In the genomic region with DNA sequence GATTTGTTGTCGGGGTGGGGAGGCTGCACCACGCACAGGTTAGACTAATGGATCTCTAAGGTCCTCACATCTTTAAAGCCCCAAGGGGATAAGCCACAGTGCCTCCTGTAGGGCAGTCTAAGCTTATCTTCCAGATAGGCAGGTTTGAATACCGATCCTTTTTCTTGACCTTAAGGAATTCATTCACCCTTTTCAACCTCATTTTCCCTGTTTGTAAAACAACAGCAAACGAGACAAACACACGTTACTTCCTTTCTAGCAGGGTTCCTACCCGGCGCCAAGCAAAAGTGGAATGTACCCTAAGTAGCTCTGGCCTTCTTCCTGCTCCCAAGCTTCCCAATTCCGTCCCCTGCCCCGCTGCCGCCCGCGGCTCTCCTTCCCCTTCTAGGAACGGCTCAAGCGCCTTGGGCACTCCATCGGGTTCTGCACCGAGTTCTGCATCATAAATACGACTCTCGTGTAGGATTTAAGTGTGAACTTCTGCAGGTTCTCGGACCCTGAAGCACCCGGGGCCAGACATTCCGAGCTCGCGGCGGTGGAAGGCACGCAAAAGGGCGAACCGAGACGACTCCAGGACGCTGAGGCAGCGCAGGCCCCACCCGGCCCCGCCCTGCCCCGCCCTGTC, we compare ENCODE assay signal across 8 cellular contexts. TPM values are rescaled to one million over a fixed set of nuclear protein-coding genes. Genes with fewer than 3 reads are reported as not detected.
DNase-seq lines count a peak whose midpoint lies in the region; ATAC-seq and TF ChIP-seq lines count a peak whose summit lies in the region.

No MANE protein-coding gene starts in this region.

- TF ChIP-seq POLR2A in prostate gland (IDR thresholded peaks at IDR 0.05), result no peak

- H3K36me3 ChIP-seq in prostate gland, result peaks cover 0 to 1% of the 10 kb centered on the region in 2 donors

- intact Hi-C loops in left cardiac atrium (cut with DNase I), result no loop called here
- intact Hi-C loops in prostate gland (cut with DNase I), result no loop called here

- H3K9me3 ChIP-seq in prostate gland, result no peaks in the 10 kb centered on the region

- H3K9me3 Mint-ChIP-seq in activated naive CD4-positive, alpha-beta T cell treated with anti-CD3 and anti-CD28 coated beads, Interleukin-2, amount 50 U/mL, for 24 hours, result no peaks in the 10 kb centered on the region

- H3K27ac Mint-ChIP-seq in activated naive CD4-positive, alpha-beta T cell treated with anti-CD3 and anti-CD28 coated beads, Interleukin-2, amount 50 U/mL, for 24 hours, result peak overlapping the region; percentile 95

- WGBS in prostate gland, result under 1% methylated on average over 33 of the region's 33 CpGs

- no peaks in the 10 kb centered on the region for H3K27me3 ChIP-seq in prostate gland (replicated peaks; ENCODE audit: insufficient read depth)

- no peaks in the 10 kb centered on the region for H3K27me3 Mint-ChIP-seq in activated naive CD4-positive, alpha-beta T cell treated with anti-CD3 and anti-CD28 coated beads, Interleukin-2, amount 50 U/mL, for 24 hours

- H3K4me1 Mint-ChIP-seq in activated naive CD4-positive, alpha-beta T cell treated with anti-CD3 and anti-CD28 coated beads, Interleukin-2, amount 50 U/mL, for 24 hours, result peaks cover 15% of the 10 kb centered on the region

- H3K4me1 ChIP-seq in prostate gland (replicated peaks), result peaks cover 5% of the 10 kb centered on the region

- peak; percentile 31 for DNase-seq in activated CD4-positive, alpha-beta T cell treated with anti-CD3 and anti-CD28 coated beads for 48 hours
- DNase-seq in activated CD4-positive, alpha-beta T cell treated with anti-CD3 and anti-CD28 coated beads, Interleukin-2, amount 50 U/mL, for 4 hours, result no peak
- DNase-seq in NCI-H69 (lab: John Stamatoyannopoulos, UW) (peak; percentile 67), left cardiac atrium (no peak), prostate gland (ENCODE audit: low spot score) (no peak), activated gamma-delta T cell treated with Interleukin-2 at 50 U/mL for 16 hours (no peak)

- peak overlapping the region; percentile 87 to 92 for H3K27ac ChIP-seq in prostate gland

- H3K36me3 Mint-ChIP-seq in activated naive CD4-positive, alpha-beta T cell treated with anti-CD3 and anti-CD28 coated beads, Interleukin-2, amount 50 U/mL, for 24 hours, result peaks cover 2% of the 10 kb centered on the region

- peak overlapping the region; percentile 56 to 59 for H3K4me3 ChIP-seq in prostate gland

- ATAC-seq in HG02759 (IDR thresholded peaks at IDR 0.05; ENCODE audit: unreplicated experiment) (peak; percentile 22), left cardiac atrium (peak; percentile 22 to 46)

- H3K4me3 Mint-ChIP-seq in activated naive CD4-positive, alpha-beta T cell treated with anti-CD3 and anti-CD28 coated beads, Interleukin-2, amount 50 U/mL, for 24 hours, result peak overlapping the region; percentile 91

- TF ChIP-seq CTCF in prostate gland (IDR thresholded peaks at IDR 0.05), result peak in 2 of 4 experiments; percentile 46 to 50

RNA-seq across cellular contexts. Expression of a gene that starts 0.5 kb away (rescaled TPM):
- total RNA-seq in left cardiac atrium (1 to 10 TPM in 1 of 2 donors, under 1 TPM in 1; 0.34 to 1.4 TPM), prostate gland (10 to 100 TPM in 1 of 2 donors, 1 to 10 TPM in 1; 2.2 to 14.9 TPM)

RNA-seq across cellular contexts. Expression of a gene that starts 9.6 kb away (rescaled TPM):
- total RNA-seq in left cardiac atrium, result 10 to 100 TPM; 35.9 to 49.4 TPM
- 10 to 100 TPM; 48.6 to 62.0 TPM for total RNA-seq in prostate gland

RNA-seq across cellular contexts. Expression of a gene that starts 20.6 kb away (rescaled TPM):
- total RNA-seq in left cardiac atrium (under 1 TPM; 0.44 to 0.65 TPM), prostate gland (not detected)

RNA-seq across cellular contexts. Expression of a gene that starts 31.4 kb away (rescaled TPM):
- 10 to 100 TPM; 19.1 to 27.4 TPM for total RNA-seq in left cardiac atrium
- total RNA-seq in prostate gland, result 10 to 100 TPM; 36.9 to 43.2 TPM

RNA-seq across cellular contexts. Expression of a gene that starts 31.5 kb away (rescaled TPM):
- total RNA-seq in left cardiac atrium (10 to 100 TPM; 26.3 to 30.5 TPM), prostate gland (10 to 100 TPM; 30.3 to 76.9 TPM)

Comparison
In these comparisons a context has a peak if more than half of its experiments do, and no peak if none do; other contexts are left out.
1. DNase-seq: peak in activated CD4-positive, alpha-beta T cell treated with anti-CD3 and anti-CD28 coated beads for 48 hours (single experiment) and NCI-H69 (single experiment); none in activated CD4-positive, alpha-beta T cell treated with anti-CD3 and anti-CD28 coated beads, Interleukin-2, amount 50 U/mL, for 4 hours (0 of 2), left cardiac atrium (single experiment), prostate gland (single experiment) and activated gamma-delta T cell treated with Interleukin-2 at 50 U/mL for 16 hours (single experiment).